Comparison of ENCODE assay signal across 4 cellular contexts in genomic region chr3:120291552-120291951, GRCh38. TPM values are rescaled to one million over a fixed set of nuclear protein-coding genes. Genes with fewer than 3 reads are reported as not detected.
"Had no signal": no experiment of that assay in that cellular context is flagged by ENCODE, and none has a peak within 500 bp of the region (broad histone marks: within the 10 kb centered on the region; RNA-seq: fewer than 3 reads in every experiment).

No MANE protein-coding gene starts in this region.

RNA-seq across cellular contexts. Expression of gene GPR156, which starts 6.5 kb away (rescaled TPM):
- total RNA-seq: right lobe of liver, thyroid gland, vagina had no signal
- polyA plus RNA-seq: immature natural killer cell had no signal
